ENCODE assay signal across 13 cellular contexts in the genomic region with DNA sequence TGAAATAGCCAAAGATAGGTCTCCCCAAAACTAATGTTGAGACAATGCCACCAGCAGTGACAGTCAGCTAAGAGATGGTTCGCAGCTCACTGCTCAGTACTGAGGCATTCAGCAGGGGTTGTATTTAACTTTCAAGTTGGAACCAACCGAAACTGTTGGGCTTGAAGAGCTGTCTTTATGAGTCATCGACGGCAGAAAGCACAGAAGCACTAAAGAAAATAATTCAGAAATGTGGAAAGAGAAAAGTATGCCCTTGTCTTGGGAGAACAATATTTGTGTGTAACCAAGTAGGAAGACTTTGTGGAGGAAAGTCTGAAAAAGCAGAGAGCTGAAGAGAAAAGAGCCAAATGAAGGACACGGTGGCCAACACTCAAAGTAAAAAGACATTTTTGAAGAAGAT. TPM values are rescaled to one million over a fixed set of nuclear protein-coding genes. Genes with fewer than 3 reads are reported as not detected.
DNase-seq lines count a peak whose midpoint lies in the region; ATAC-seq and TF ChIP-seq lines count a peak whose summit lies in the region.
"Had no signal": no experiment of that assay in that cellular context is flagged by ENCODE, and none has a peak within 500 bp of the region (broad histone marks: within the 10 kb centered on the region; RNA-seq: fewer than 3 reads in every experiment).

No MANE protein-coding gene starts in this region.

- ATAC-seq in upper lobe of right lung: no peak
- ATAC-seq in HG03571 (IDR thresholded peaks at IDR 0.05; ENCODE audit: unreplicated experiment): no peak

- no peaks in the 10 kb centered on the region for H4K20me1 ChIP-seq in MM.1S (ENCODE audit: insufficient read depth, low read length)

- H3K9me3 ChIP-seq in MM.1S (replicated peaks; ENCODE audit: insufficient read depth, low read length) (no peaks in the 10 kb centered on the region), upper lobe of right lung (no peaks in the 10 kb centered on the region)
- H3K9me3 ChIP-seq: neutrophil had no signal

- H3K27ac ChIP-seq in MM.1S (ENCODE audit: low read length) (no peak overlapping the region), upper lobe of right lung (no peak overlapping the region)
- H3K27ac ChIP-seq: neutrophil had no signal

- in situ Hi-C loops in Caki2 (cut with HindIII; ENCODE audit: low pct_unique_long_range_greater_than_20kb, low sequenced_read_pairs): no loop called here

- no peaks in the 10 kb centered on the region for H3K36me3 Mint-ChIP-seq in nephron progenitor cell (ENCODE audit: low read depth)
- H3K36me3 Mint-ChIP-seq in activated T-helper 2 cell treated with anti-CD3 and anti-CD28 coated beads, Interferon-gamma antibody, Interleukin-2, Interleukin-4, amounts not matched to agents 10 μg/mL and 5 μg/mL and 100 μg/mL, durations not matched to agents 14 hours and 24 hours and 36 hours (ENCODE audit: low read depth): no peaks in the 10 kb centered on the region
- H3K36me3 Mint-ChIP-seq: IgD-negative memory B cell had no signal

- H3K4me2 ChIP-seq in MM.1S (ENCODE audit: low read depth, low read length): no peak overlapping the region

- peak; percentile 54 for DNase-seq in Caki2 (ENCODE audit: low read depth)
- peak; percentile 44 for DNase-seq in MM.1S
- peak; percentile 83 for DNase-seq in epithelial cell of esophagus (ENCODE audit: low read depth)
- DNase-seq in nephron progenitor cell: no peak
- no peak for DNase-seq in activated naive CD4-positive, alpha-beta T cell treated with anti-CD3 and anti-CD28 coated beads, Interleukin-2, amount 50 U/mL, for 16 hours
- DNase-seq in upper lobe of right lung: no peak
- DNase-seq in activated T-helper 2 cell treated with anti-CD3 and anti-CD28 coated beads, Interferon-gamma antibody, Interleukin-2, Interleukin-4, amounts not matched to agents 10 μg/mL and 5 μg/mL and 100 μg/mL, durations not matched to agents 14 hours and 24 hours and 36 hours (ENCODE audit: low spot score): no peak
- DNase-seq: activated CD4-positive, CD25-positive, alpha-beta regulatory T cell treated with anti-CD3 and anti-CD28 coated beads, Interleukin-2, amount 50 U/mL, for 72 hours; activated gamma-delta T cell; C1 segment of cervical spinal cord had no signal

- H3K4me3 Mint-ChIP-seq in nephron progenitor cell: peak overlapping the region; percentile 1
- no peak overlapping the region for H3K4me3 Mint-ChIP-seq in activated T-helper 2 cell treated with anti-CD3 and anti-CD28 coated beads, Interferon-gamma antibody, Interleukin-2, Interleukin-4, amounts not matched to agents 10 μg/mL and 5 μg/mL and 100 μg/mL, durations not matched to agents 14 hours and 24 hours and 36 hours (ENCODE audit: low read depth)
- H3K4me3 Mint-ChIP-seq: IgD-negative memory B cell had no signal

- no peak overlapping the region for H3K9ac ChIP-seq in MM.1S (ENCODE audit: low read length)

- H3K79me2 ChIP-seq in MM.1S (ENCODE audit: low read length): no peaks in the 10 kb centered on the region

- intact Hi-C loops in upper lobe of right lung (cut with DNase I): no loop called here
- intact Hi-C loops in activated T-helper 2 cell treated with anti-CD3 and anti-CD28 coated beads, Interferon-gamma antibody, Interleukin-2, Interleukin-4, amounts not matched to agents 10 μg/mL and 5 μg/mL and 100 μg/mL, durations not matched to agents 14 hours and 24 hours and 36 hours (cut with micrococcal nuclease): no loop called here

- H3K4me3 ChIP-seq in MM.1S (ENCODE audit: low read length) (no peak overlapping the region), epithelial cell of esophagus (ENCODE audit: low read length) (no peak overlapping the region), upper lobe of right lung (no peak overlapping the region)

- H3K27me3 Mint-ChIP-seq in nephron progenitor cell (ENCODE audit: low read depth, poor library complexity): peaks cover 3% of the 10 kb centered on the region
- peaks cover 32% of the 10 kb centered on the region for H3K27me3 Mint-ChIP-seq in activated T-helper 2 cell treated with anti-CD3 and anti-CD28 coated beads, Interferon-gamma antibody, Interleukin-2, Interleukin-4, amounts not matched to agents 10 μg/mL and 5 μg/mL and 100 μg/mL, durations not matched to agents 14 hours and 24 hours and 36 hours (ENCODE audit: low read depth)

- no peaks in the 10 kb centered on the region for H3K9me3 Mint-ChIP-seq in nephron progenitor cell
- H3K9me3 Mint-ChIP-seq in activated T-helper 2 cell treated with anti-CD3 and anti-CD28 coated beads, Interferon-gamma antibody, Interleukin-2, Interleukin-4, amounts not matched to agents 10 μg/mL and 5 μg/mL and 100 μg/mL, durations not matched to agents 14 hours and 24 hours and 36 hours: no peaks in the 10 kb centered on the region

- no peak overlapping the region for H2AFZ ChIP-seq in MM.1S (ENCODE audit: low read length)

- H3K36me3 ChIP-seq in MM.1S (replicated peaks; ENCODE audit: insufficient read depth, low read length) (no peaks in the 10 kb centered on the region), upper lobe of right lung (no peaks in the 10 kb centered on the region)
- H3K36me3 ChIP-seq: neutrophil had no signal

- TF ChIP-seq CTCF in MM.1S (IDR thresholded peaks at IDR 0.05; ENCODE audit: low read length) (no peak), epithelial cell of esophagus (IDR thresholded peaks at IDR 0.05; ENCODE audit: insufficient read depth, low read depth, low read length, missing control alignments) (no peak), nephron progenitor cell (IDR thresholded peaks at IDR 0.05) (no peak), upper lobe of right lung (IDR thresholded peaks at IDR 0.05) (no peak)

- no peaks in the 10 kb centered on the region for H3F3A ChIP-seq in MM.1S (ENCODE audit: insufficient read depth, low read length)

- H3K4me1 ChIP-seq in MM.1S (ENCODE audit: low read length) (no peaks in the 10 kb centered on the region), upper lobe of right lung (no peaks in the 10 kb centered on the region)

- H3K27ac Mint-ChIP-seq in nephron progenitor cell: peak overlapping the region; percentile 1
- H3K27ac Mint-ChIP-seq in activated T-helper 2 cell treated with anti-CD3 and anti-CD28 coated beads, Interferon-gamma antibody, Interleukin-2, Interleukin-4, amounts not matched to agents 10 μg/mL and 5 μg/mL and 100 μg/mL, durations not matched to agents 14 hours and 24 hours and 36 hours: no peak overlapping the region
- H3K27ac Mint-ChIP-seq: IgD-negative memory B cell had no signal

- H3K27me3 ChIP-seq in MM.1S (replicated peaks; ENCODE audit: insufficient read depth, low read length) (no peaks in the 10 kb centered on the region), upper lobe of right lung (no peaks in the 10 kb centered on the region)

- no peaks in the 10 kb centered on the region for H3K9me2 ChIP-seq in MM.1S (replicated peaks; ENCODE audit: insufficient read depth, low read length)

- peaks cover 53% of the 10 kb centered on the region for H3K4me1 Mint-ChIP-seq in nephron progenitor cell
- H3K4me1 Mint-ChIP-seq in activated T-helper 2 cell treated with anti-CD3 and anti-CD28 coated beads, Interferon-gamma antibody, Interleukin-2, Interleukin-4, amounts not matched to agents 10 μg/mL and 5 μg/mL and 100 μg/mL, durations not matched to agents 14 hours and 24 hours and 36 hours (ENCODE audit: low read depth): peaks cover 6% of the 10 kb centered on the region

RNA-seq across cellular contexts. Expression of a gene that starts 4.3 kb away (rescaled TPM):
- total RNA-seq in Caki2 (2014; rRNA removed; shearing (Covaris generic); ENCODE audit: low replicate concordance): 25.6 and 29.9 TPM in 2 replicates
- total RNA-seq in upper lobe of right lung: 5.8 TPM
- total RNA-seq in activated T-helper 2 cell treated with anti-CD3 and anti-CD28 coated beads, Interferon-gamma antibody, Interleukin-2, Interleukin-4, amounts not matched to agents 10 μg/mL and 5 μg/mL and 100 μg/mL, durations not matched to agents 14 hours and 24 hours and 36 hours: not detected in 2 replicates

Comparison
In these comparisons a context has a peak if more than half of its experiments do, and no peak if none do; other contexts are left out.
1. DNase-seq: peak in Caki2 (single experiment), MM.1S (single experiment) and epithelial cell of esophagus (single experiment); none in nephron progenitor cell (single experiment), activated naive CD4-positive, alpha-beta T cell treated with anti-CD3 and anti-CD28 coated beads, Interleukin-2, amount 50 U/mL, for 16 hours (single experiment), upper lobe of right lung (single experiment) and activated T-helper 2 cell treated with anti-CD3 and anti-CD28 coated beads, Interferon-gamma antibody, Interleukin-2, Interleukin-4, amounts not matched to agents 10 μg/mL and 5 μg/mL and 100 μg/mL, durations not matched to agents 14 hours and 24 hours and 36 hours (single experiment).